Comparison of ENCODE assay signal across 17 cellular contexts in the genomic region with DNA sequence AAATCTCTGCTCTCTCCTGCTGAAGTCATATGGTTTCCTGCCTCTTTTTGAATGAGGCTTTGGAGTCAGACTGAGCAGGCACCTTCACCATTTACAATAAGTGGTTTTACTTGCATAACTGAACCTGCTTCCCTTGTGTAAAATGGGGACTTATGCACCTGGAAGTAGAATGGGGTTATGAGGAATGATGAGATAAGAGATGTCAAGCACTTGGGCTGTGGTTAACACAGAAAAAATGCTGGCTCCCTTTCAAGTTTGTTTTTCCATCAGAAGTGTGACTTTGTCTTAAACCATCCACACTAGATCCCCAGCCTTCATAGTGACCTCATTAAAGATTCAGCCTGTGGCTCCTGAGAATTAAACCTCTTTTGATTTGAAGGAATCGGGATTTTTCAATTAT. TPM values are rescaled to one million over a fixed set of nuclear protein-coding genes. Genes with fewer than 3 reads are reported as not detected.
DNase-seq lines count a peak whose midpoint lies in the region; ATAC-seq, FAIRE-seq and TF ChIP-seq lines count a peak whose summit lies in the region.
"Had no signal": no experiment of that assay in that cellular context is flagged by ENCODE, and none has a peak within 500 bp of the region (broad histone marks: within the 10 kb centered on the region; RNA-seq: fewer than 3 reads in every experiment).

No MANE protein-coding gene starts in this region.

- TF ChIP-seq CTCF in cardiac fibroblast (IDR thresholded peaks at IDR 0.05; ENCODE audit: low read depth, low read length) (no peak), parathyroid adenoma (IDR thresholded peaks at IDR 0.05) (no peak)

- H3K79me2 ChIP-seq in parathyroid adenoma: peaks cover 39% of the 10 kb centered on the region

- no peak for ATAC-seq in HG02678 (IDR thresholded peaks at IDR 0.05; ENCODE audit: unreplicated experiment)

- DNase-seq in DMS79 treated with DMSO at 0.1 percent for 48 hours (lab: John Stamatoyannopoulos, UW) (peak; percentile 17), M059J (ENCODE audit: low read depth) (peak; percentile 59), cardiac fibroblast (ENCODE audit: low read depth in 2 of 2) (peak; percentile 28 to 45), hypothalamus (lab: John Stamatoyannopoulos, UW) (no peak), HTR-8/SVneo (ENCODE audit: insufficient read length, low spot score) (no peak), Ammon's horn (ENCODE audit: low spot score) (no peak)
- DNase-seq: activated gamma-delta T cell; COR-L47; H7; KG1; NCI-H187; NCI-H526 treated with DMSO at 0.1 percent for 48 hours; retina; stimulated activated CD4-positive, alpha-beta T cell treated with anti-CD3 and anti-CD28 coated beads, Interleukin-4, amount 100 ng/mL, for 1 hour had no signal

- no peak for FAIRE-seq in HTR-8/SVneo (lab: Jason Lieb, UNC)
- FAIRE-seq: endometrium had no signal

- H3K27ac ChIP-seq in parathyroid adenoma: peak overlapping the region; percentile 27

- H3K4me3 ChIP-seq in cardiac fibroblast (replicated peaks in 1 of 2; ENCODE audit: low read depth in 2 of 2, low read length in 2 of 2): no peak overlapping the region
- no peak overlapping the region for H3K4me3 ChIP-seq in parathyroid adenoma (ENCODE audit: low read depth, low read length)

- no peaks in the 10 kb centered on the region for H3K36me3 ChIP-seq in parathyroid adenoma (ENCODE audit: control insufficient read depth, insufficient read depth, low read length)

- no peaks in the 10 kb centered on the region for H3K27me3 ChIP-seq in parathyroid adenoma (ENCODE audit: control insufficient read depth, insufficient read depth, low read length)

- no peak overlapping the region for H2AFZ ChIP-seq in parathyroid adenoma

- H3K9me3 ChIP-seq in parathyroid adenoma (ENCODE audit: control insufficient read depth, low read length): no peaks in the 10 kb centered on the region

- H3K4me2 ChIP-seq in parathyroid adenoma (ENCODE audit: low read length): no peak overlapping the region

- H3K9ac ChIP-seq in parathyroid adenoma: no peak overlapping the region

- H3K4me1 ChIP-seq in parathyroid adenoma: peaks cover 4% of the 10 kb centered on the region

RNA-seq across cellular contexts. Expression of gene EXOSC7, which starts 5.2 kb away (rescaled TPM):
- 43.4 and 45.1 TPM in 2 replicates for total RNA-seq in M059J (2014; rRNA removed; shearing (Covaris generic))

RNA-seq across cellular contexts. Expression of gene ZDHHC3, which starts 5.2 kb away (rescaled TPM):
- total RNA-seq in M059J (2014; rRNA removed; shearing (Covaris generic)): 56.7 and 58.1 TPM in 2 replicates

RNA-seq across cellular contexts. Expression of gene CLEC3B, which starts 44.9 kb away (rescaled TPM):
- 2.2 TPM in 1 of 2 replicates, not detected in the other for total RNA-seq in M059J (2014; rRNA removed; shearing (Covaris generic))
- total RNA-seq: H7 had no signal

Comparison
In these comparisons a context has a peak if more than half of its experiments do, and no peak if none do; other contexts are left out.
1. DNase-seq: peak in DMS79 treated with DMSO at 0.1 percent for 48 hours (single experiment), M059J (single experiment) and cardiac fibroblast (2 of 2); none in hypothalamus (0 of 51), HTR-8/SVneo (single experiment) and Ammon's horn (single experiment).